In genomic region chr2:20170646-20171250, GRCh38 we compare ENCODE assay signal across 16 cellular contexts. TPM values are rescaled to one million over a fixed set of nuclear protein-coding genes. Genes with fewer than 3 reads are reported as not detected.
"Had no signal": no experiment of that assay in that cellular context is flagged by ENCODE, and none has a peak within 500 bp of the region (broad histone marks: within the 10 kb centered on the region; RNA-seq: fewer than 3 reads in every experiment).

No MANE protein-coding gene starts in this region.

- H3K9me3 Mint-ChIP-seq: activated T-helper 1 cell treated with anti-CD3 and anti-CD28 coated beads, Interleukin-12 subunit alpha, Interleukin-12 subunit beta, Interleukin-2, Interleukin-4 antibody, amounts not matched to agents 30 ng/mL and 10 ng/mL and 1 ng/mL, durations not matched to agents 14 hours and 24 hours and 36 hours; mesothelial cell of epicardium; natural killer cell treated with Interleukin-12 subunit alpha and Interleukin-12 subunit beta and Interleukin-15 and Interleukin-18, amount 100 ng/mL, for 72 hours; stimulated activated naive CD8-positive, alpha-beta T cell treated with anti-CD3 and anti-CD28 coated beads, Interleukin-15, Interleukin-2, amounts not matched to agents 100 ng/mL and 50 ng/mL, for 24 hours; T-helper 1 cell treated with Interleukin-12 subunit alpha and Interleukin-12 subunit beta and Interleukin-4 antibody, amounts not matched to agents 30 μg/mL and 1 μg/mL, for 36 hours had no signal

- H3K27ac Mint-ChIP-seq: activated naive CD8-positive, alpha-beta T cell; activated T-helper 1 cell treated with anti-CD3 and anti-CD28 coated beads, Interleukin-12 subunit alpha, Interleukin-12 subunit beta, Interleukin-2, Interleukin-4 antibody, amounts not matched to agents 30 ng/mL and 10 ng/mL and 1 ng/mL, durations not matched to agents 14 hours and 24 hours and 36 hours; mesothelial cell of epicardium; natural killer cell treated with Interleukin-12 subunit alpha and Interleukin-12 subunit beta and Interleukin-15 and Interleukin-18, amount 100 ng/mL, for 72 hours; stimulated activated naive CD8-positive, alpha-beta T cell treated with anti-CD3 and anti-CD28 coated beads, Interleukin-15, Interleukin-2, amounts not matched to agents 100 ng/mL and 50 ng/mL, for 24 hours; T-helper 1 cell treated with Interleukin-12 subunit alpha and Interleukin-12 subunit beta and Interleukin-4 antibody, amounts not matched to agents 30 μg/mL and 1 μg/mL, for 36 hours had no signal

- H3K27me3 Mint-ChIP-seq: activated naive CD8-positive, alpha-beta T cell; natural killer cell treated with Interleukin-12 subunit alpha and Interleukin-12 subunit beta and Interleukin-15 and Interleukin-18, amount 100 ng/mL, for 72 hours had no signal

- ATAC-seq: left ventricle myocardium superior; natural killer cell treated with Interleukin-12 subunit alpha and Interleukin-12 subunit beta and Interleukin-15 and Interleukin-18, amount 100 ng/mL, for 72 hours had no signal

- H3K36me3 ChIP-seq: WERI-Rb-1 had no signal

- H3K36me3 Mint-ChIP-seq: activated naive CD8-positive, alpha-beta T cell; mesothelial cell of epicardium; natural killer cell treated with Interleukin-12 subunit alpha and Interleukin-12 subunit beta and Interleukin-15 and Interleukin-18, amount 100 ng/mL, for 72 hours had no signal

- DNase-seq: activated CD4-positive, alpha-beta T cell treated with anti-CD3 and anti-CD28 coated beads for 1 hour; activated CD4-positive, alpha-beta T cell treated with anti-CD3 and anti-CD28 coated beads, Interleukin-2, amount 50 U/mL, for 48 hours; activated gamma-delta T cell treated with Interleukin-2 at 50 U/mL for 16 hours; activated T-cell treated with anti-CD3 and anti-CD28 coated beads for 4 hours; amniotic stem cell; kidney glomerular epithelial cell; left ventricle myocardium superior; posterior cingulate gyrus; trophoblast cell had no signal

- H3K4me3 Mint-ChIP-seq: activated naive CD8-positive, alpha-beta T cell; activated T-helper 1 cell treated with anti-CD3 and anti-CD28 coated beads, Interleukin-12 subunit alpha, Interleukin-12 subunit beta, Interleukin-2, Interleukin-4 antibody, amounts not matched to agents 30 ng/mL and 10 ng/mL and 1 ng/mL, durations not matched to agents 14 hours and 24 hours and 36 hours; mesothelial cell of epicardium; natural killer cell treated with Interleukin-12 subunit alpha and Interleukin-12 subunit beta and Interleukin-15 and Interleukin-18, amount 100 ng/mL, for 72 hours; stimulated activated naive CD8-positive, alpha-beta T cell treated with anti-CD3 and anti-CD28 coated beads, Interleukin-15, Interleukin-2, amounts not matched to agents 100 ng/mL and 50 ng/mL, for 24 hours; T-helper 1 cell treated with Interleukin-12 subunit alpha and Interleukin-12 subunit beta and Interleukin-4 antibody, amounts not matched to agents 30 μg/mL and 1 μg/mL, for 36 hours had no signal

RNA-seq across cellular contexts. Expression of gene SDC1, which starts 54.2 kb away (rescaled TPM):
- total RNA-seq: natural killer cell treated with Interleukin-12 subunit alpha and Interleukin-12 subunit beta and Interleukin-15 and Interleukin-18, amount 100 ng/mL, for 72 hours had no signal
